Comparison of ENCODE assay signal across 2 cellular contexts in genomic region chr6:12028194-12028593, GRCh38.
TF ChIP-seq lines count a peak whose summit lies in the region.

No MANE protein-coding gene starts in this region.

TF ChIP-seq in A549, 52 proteins besides CTCF, POLR2A, EP300 and RAD21:
- peak; percentile 34 for TF ChIP-seq MAFK (IDR thresholded peaks at IDR 0.05; ENCODE audit: partially characterized antibody)
- no peak for TF ChIP-seq FOSL2 (IDR thresholded peaks at IDR 0.05)
- no peak for TF ChIP-seq FOSL2 (CRISPR knock-in tag; IDR thresholded peaks at IDR 0.05)

TF ChIP-seq in K562, 482 proteins besides CTCF, POLR2A, EP300 and RAD21:
- no peak for TF ChIP-seq PREB (CRISPR knock-in tag; IDR thresholded peaks at IDR 0.05)
- no peak for TF ChIP-seq HNRNPH1 (optimal IDR thresholded peaks at IDR 0.05; ENCODE audit: low read depth, low read length)
- TF ChIP-seq CHD4 (IDR thresholded peaks at IDR 0.05; ENCODE audit: insufficient read depth, insufficient replicate concordance, low read depth, low read length, poor library complexity, severe bottlenecking), result no peak
- TF ChIP-seq IFI16 (CRISPR knock-in tag; IDR thresholded peaks at IDR 0.05), result no peak
- TF ChIP-seq ZNF316 (IDR thresholded peaks at IDR 0.05), result peak; percentile 84
- TF ChIP-seq MGA (IDR thresholded peaks at IDR 0.05), result no peak
- TF ChIP-seq RFX5 (IDR thresholded peaks at IDR 0.05; ENCODE audit: low read depth, low read length), result no peak
- no peak for TF ChIP-seq CHAMP1 (IDR thresholded peaks at IDR 0.05)
- no peak for TF ChIP-seq TRIM25 (IDR thresholded peaks at IDR 0.05; ENCODE audit: borderline replicate concordance)
- no peak for TF ChIP-seq CBX3 (IDR thresholded peaks at IDR 0.05; ENCODE audit: borderline replicate concordance in 1 of 2, low read length in 2 of 2)
- TF ChIP-seq DPF2 (IDR thresholded peaks at IDR 0.05), result no peak
- no peak for TF ChIP-seq HINFP (tag; conservative IDR thresholded peaks at IDR 0.05; ENCODE audit: low read depth)
- peak; percentile 61; the same call in 1 of the 2 replicates for TF ChIP-seq C11orf30 (IDR thresholded peaks at IDR 0.05; ENCODE audit: low read depth)
- TF ChIP-seq MAFG (tag; conservative IDR thresholded peaks at IDR 0.05), result peak; percentile 31; the same call in 1 of the 2 replicates
- no peak for TF ChIP-seq ZNF398 (CRISPR knock-in tag; IDR thresholded peaks at IDR 0.05)
- no peak for TF ChIP-seq ESRRA (IDR thresholded peaks at IDR 0.05; ENCODE audit: borderline replicate concordance, low read depth)
- TF ChIP-seq ZNF778 (CRISPR knock-in tag; IDR thresholded peaks at IDR 0.05), result no peak
- no peak for TF ChIP-seq MXD1 (CRISPR knock-in tag; IDR thresholded peaks at IDR 0.05; ENCODE audit: borderline replicate concordance, poor library complexity, severe bottlenecking)
- no peak for TF ChIP-seq ZNF41 (CRISPR knock-in tag; conservative IDR thresholded peaks at IDR 0.05)
- TF ChIP-seq IRF2 (CRISPR knock-in tag; IDR thresholded peaks at IDR 0.05), result no peak
- TF ChIP-seq TFAM (CRISPR knock-in tag; conservative IDR thresholded peaks at IDR 0.05), result no peak
- no peak for TF ChIP-seq CREM (IDR thresholded peaks at IDR 0.05; ENCODE audit: low read depth)
- peak; percentile 28; the same call in 1 of the 2 replicates for TF ChIP-seq MAFF (IDR thresholded peaks at IDR 0.05; ENCODE audit: low read length)
- no peak for TF ChIP-seq BMI1 (IDR thresholded peaks at IDR 0.05; ENCODE audit: low read length)
- TF ChIP-seq ELF4 (CRISPR knock-in tag; IDR thresholded peaks at IDR 0.05), result no peak
- no peak for TF ChIP-seq SMAD3 (CRISPR knock-in tag; conservative IDR thresholded peaks at IDR 0.05)
